In the genomic region with DNA sequence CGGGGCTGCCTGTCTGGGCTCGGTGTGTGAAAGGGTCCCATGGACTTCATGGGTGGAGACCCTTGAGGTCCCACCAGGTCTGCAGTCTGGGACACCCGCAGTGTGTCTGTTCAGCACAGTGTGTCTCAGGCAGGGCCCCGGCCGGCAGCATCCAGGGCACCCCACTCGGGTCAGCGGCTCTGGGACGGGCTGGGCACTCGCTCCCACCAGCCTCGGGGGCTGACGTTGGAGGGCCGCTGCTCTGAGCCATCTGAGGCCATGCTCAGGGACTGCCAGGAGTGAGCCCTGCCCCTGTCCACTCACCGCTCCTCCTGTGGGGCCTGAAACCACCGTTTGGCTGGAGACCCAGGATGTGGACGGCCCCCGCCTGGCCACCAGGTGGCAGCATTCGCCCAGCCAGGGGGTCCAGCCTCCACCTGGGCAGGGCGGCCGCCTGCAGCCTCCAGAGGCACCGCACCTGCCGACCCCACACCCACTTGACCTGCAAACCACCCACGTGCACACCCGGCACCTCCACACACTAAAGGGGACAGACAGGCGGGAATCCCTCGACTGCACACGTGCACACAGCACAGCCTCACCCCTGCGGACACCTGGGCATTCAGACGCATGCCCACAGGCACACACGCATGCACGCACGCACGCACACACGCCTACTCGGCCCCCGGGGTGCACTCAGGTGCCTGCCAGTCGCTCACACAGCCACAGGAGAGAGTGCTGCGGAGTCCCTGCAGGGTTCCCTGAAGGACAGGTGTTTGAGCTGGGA, we compare ENCODE assay signal across 8 cellular contexts. TPM values are rescaled to one million over a fixed set of nuclear protein-coding genes. Genes with fewer than 3 reads are reported as not detected.
DNase-seq lines count a peak whose midpoint lies in the region; ATAC-seq, FAIRE-seq and TF ChIP-seq lines count a peak whose summit lies in the region.

No MANE protein-coding gene starts in this region.

- FAIRE-seq in A549 (lab: Jason Lieb, UNC) (no peak), GM18507 (lab: Jason Lieb, UNC) (peak; percentile 79)

- 33% methylated on average over 6 of the region's 37 CpGs for WGBS in A549 (ENCODE audit: missing lambda C conversion rate)
- WGBS in smooth muscle cell (ENCODE audit: low lambda C conversion rate) = 45% methylated on average over 33 of the region's 37 CpGs

- H3K4me2 ChIP-seq in A549 (peak overlapping the region; percentile 35), smooth muscle cell (no peak overlapping the region)

- POLR2A ChIA-PET in A549 (lab: Yijun Ruan, JAX) = no interaction called here

- H3K79me2 ChIP-seq in smooth muscle cell (ENCODE audit: low read depth) = no peaks in the 10 kb centered on the region

- no peaks in the 10 kb centered on the region for H4K20me1 ChIP-seq in smooth muscle cell (ENCODE audit: low read depth)

- H3F3A ChIP-seq in smooth muscle cell (ENCODE audit: low read depth) = no peaks in the 10 kb centered on the region

- DNase-seq in A549 (ENCODE audit: low read depth in 1 of 2, low spot score in 1 of 2) (peak; percentile 76 to 91), GM18507 (ENCODE audit: extremely low spot score, insufficient read length, low read depth) (peak; percentile 88), NCI-H1048 (lab: John Stamatoyannopoulos, UW) (peak; percentile 1), T-helper 22 cell (ENCODE audit: low read depth) (peak; percentile 52), anterior cingulate cortex (lab: John Stamatoyannopoulos, UW) (peak in 51 of 58 donors; percentile 11 to 77 (median 40)), hippocampal formation (lab: John Stamatoyannopoulos, UW) (peak; percentile 3 to 48), smooth muscle cell (lab: John Stamatoyannopoulos, UW; ENCODE audit: unreplicated experiment) (peak; percentile 39)

- H3K9me3 ChIP-seq in A549 (no peaks in the 10 kb centered on the region), smooth muscle cell (replicated peaks; ENCODE audit: low read depth) (no peaks in the 10 kb centered on the region)

- no peaks in the 10 kb centered on the region for H3K36me3 ChIP-seq in smooth muscle cell (ENCODE audit: low read depth)

- H3K27ac ChIP-seq in A549 (peak overlapping the region; percentile 5 to 62; a peak in 4 of 6 replicates), smooth muscle cell (ENCODE audit: low read depth) (no peak overlapping the region)

- H2AFZ ChIP-seq in smooth muscle cell (ENCODE audit: low read depth) = no peak overlapping the region

- no peak for TF ChIP-seq POLR2A in A549 (IDR thresholded peaks at IDR 0.05; ENCODE audit: low read length)

- ATAC-seq in A549 = peak; percentile 71 to 91
- no peak for ATAC-seq in GM18867 (IDR thresholded peaks at IDR 0.05; ENCODE audit: unreplicated experiment)

- no peak overlapping the region for H3K4me3 ChIP-seq in A549
- no peak overlapping the region for H3K4me3 ChIP-seq in smooth muscle cell

- H3K27me3 ChIP-seq in smooth muscle cell (ENCODE audit: low read depth) = no peaks in the 10 kb centered on the region

- CTCF ChIA-PET in A549 (lab: Yijun Ruan, JAX) = interaction anchor here (0.6 to 1.7 kb wide), 6 partner anchors 9 to 118 kb away, joined by 3 to 10 read pairs (median 5); no protein-coding TSS in a partner anchor

- TF ChIP-seq RAD21 in A549 (conservative IDR thresholded peaks at IDR 0.05 in 1 of 2, IDR thresholded peaks at IDR 0.05 in 1 of 2) = peak; percentile 95 to 96

- no peak overlapping the region for H3K9ac ChIP-seq in smooth muscle cell (ENCODE audit: low read depth)

- no peak for TF ChIP-seq EP300 in A549 (IDR thresholded peaks at IDR 0.05)

- TF ChIP-seq CTCF in A549 (IDR thresholded peaks at IDR 0.05) = peak; percentile 93
- peak; percentile 93 for TF ChIP-seq CTCF in smooth muscle cell (IDR thresholded peaks at IDR 0.05; ENCODE audit: borderline replicate concordance, insufficient read depth, poor library complexity, severe bottlenecking)

- H3K4me1 ChIP-seq in A549 = peaks cover 13% of the 10 kb centered on the region; the same call in 2 of the 3 replicates
- no peaks in the 10 kb centered on the region for H3K4me1 ChIP-seq in smooth muscle cell (ENCODE audit: low read depth)

TF ChIP-seq in A549, 52 proteins besides CTCF, POLR2A, EP300 and RAD21:
- TF ChIP-seq FOSB (CRISPR knock-in tag; IDR thresholded peaks at IDR 0.05) (no peak), SMC3 (IDR thresholded peaks at IDR 0.05) (peak; percentile 96)
- TF ChIP-seq, protein P1, sequence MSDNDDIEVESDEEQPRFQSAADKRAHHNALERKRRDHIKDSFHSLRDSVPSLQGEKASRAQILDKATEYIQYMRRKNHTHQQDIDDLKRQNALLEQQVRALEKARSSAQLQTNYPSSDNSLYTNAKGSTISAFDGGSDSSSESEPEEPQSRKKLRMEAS (IDR thresholded peaks at IDR 0.05) = no peak

RNA-seq across cellular contexts. Expression of a gene that starts 10.1 kb away (rescaled TPM):
- polyA plus RNA-seq in A549 (2011; rRNA removed) (0.28 and 0.36 TPM in 2 replicates), A549 (2017; fragmentation: RNase III; extraction: RNeasy Plus Mini Kit Qiagen cat#74134 plus additional on column Dnase treatment) (2.1 to 2.8 TPM (median 2.5 TPM) in 3 replicates), smooth muscle cell (4.9 and 6.6 TPM in 2 replicates)
- polyA plus RNA-seq in A549 (2012; cell fraction: cytosol; rRNA removed) = 2.0 and 2.9 TPM in 2 replicates
- polyA plus RNA-seq in A549 (2012; cell fraction: nucleus; rRNA removed) = 3.9 and 6.5 TPM in 2 replicates
- polyA minus RNA-seq in A549 (2011; rRNA and poly(A)+ RNA removed) = 0.68 and 0.79 TPM in 2 replicates
- total RNA-seq in smooth muscle cell = 0.99 and 1.2 TPM in 2 replicates

Comparison
In these comparisons a context has a peak if more than half of its experiments do, and no peak if none do; other contexts are left out.
1. DNase-seq: peak in every context shown above with its lines; median percentile 88 in GM18507; 84 in A549; 52 in T-helper 22 cell; 40 in anterior cingulate cortex; 39 in smooth muscle cell; 26 in hippocampal formation; 1 in NCI-H1048.